In genomic region chr4:122775039-122775438, GRCh38 we compare ENCODE assay signal across 3 cellular contexts.
TF ChIP-seq lines count a peak whose summit lies in the region.

No MANE protein-coding gene starts in this region.

TF ChIP-seq in IMR-90, 13 proteins besides CTCF, POLR2A, EP300 and RAD21:
- TF ChIP-seq FOS (IDR thresholded peaks at IDR 0.05; ENCODE audit: low read depth, low read length) (no peak), USF2 (IDR thresholded peaks at IDR 0.05; ENCODE audit: low read depth, low read length) (no peak), CEBPB (IDR thresholded peaks at IDR 0.05; ENCODE audit: low read depth, low read length) (no peak), MXI1 (IDR thresholded peaks at IDR 0.05; ENCODE audit: borderline replicate concordance, low read depth, low read length) (no peak), MAZ (IDR thresholded peaks at IDR 0.05; ENCODE audit: borderline replicate concordance, low read depth, low read length) (no peak), NFE2L2 (IDR thresholded peaks at IDR 0.05; ENCODE audit: low read depth, low read length) (no peak), BHLHE40 (IDR thresholded peaks at IDR 0.05; ENCODE audit: low read depth, low read length) (no peak)

TF ChIP-seq in K562, 482 proteins besides CTCF, POLR2A, EP300 and RAD21 (continues in another document):
- TF ChIP-seq NR0B1 (IDR thresholded peaks at IDR 0.05; ENCODE audit: partially characterized antibody) (no peak), CREM (IDR thresholded peaks at IDR 0.05; ENCODE audit: low read depth) (0 out of 2 replicates have a peak, but pooled peaks have one; percentile 21), DNMT1 (IDR thresholded peaks at IDR 0.05) (no peak), ETV5 (CRISPR knock-in tag; IDR thresholded peaks at IDR 0.05; ENCODE audit: low read depth) (0 out of 2 replicates have a peak, but pooled peaks have one; percentile 24), CC2D1A (IDR thresholded peaks at IDR 0.05) (0 out of 2 replicates have a peak, but pooled peaks have one; percentile 17), EZH2 (IDR thresholded peaks at IDR 0.05; ENCODE audit: borderline replicate concordance, low read depth, low read length) (no peak), ZNF57 (CRISPR knock-in tag; IDR thresholded peaks at IDR 0.05) (no peak), ZNF280A (IDR thresholded peaks at IDR 0.05; ENCODE audit: low read depth, partially characterized antibody) (no peak), ZNF12 (CRISPR knock-in tag; IDR thresholded peaks at IDR 0.05) (no peak), NEUROD1 (IDR thresholded peaks at IDR 0.05; ENCODE audit: borderline replicate concordance, low read depth, low read length, partially characterized antibody) (no peak), NCOA1 (IDR thresholded peaks at IDR 0.05; ENCODE audit: low read depth) (no peak), NR2C1 (IDR thresholded peaks at IDR 0.05) (no peak), NR2C1 (tag; IDR thresholded peaks at IDR 0.05) (0 out of 2 replicates have a peak, but pooled peaks have one; percentile 18), ZNF347 (CRISPR knock-in tag; IDR thresholded peaks at IDR 0.05; ENCODE audit: low read depth) (no peak), ZNF232 (CRISPR knock-in tag; IDR thresholded peaks at IDR 0.05) (no peak), HIVEP1 (CRISPR knock-in tag; IDR thresholded peaks at IDR 0.05) (no peak), ZNF444 (CRISPR knock-in tag; IDR thresholded peaks at IDR 0.05) (no peak), C11orf30 (IDR thresholded peaks at IDR 0.05; ENCODE audit: low read depth) (peak; percentile 19; the same call in 1 of the 2 replicates), CEBPB (tag; IDR thresholded peaks at IDR 0.05) (no peak), SREBF2 (CRISPR knock-in tag; IDR thresholded peaks at IDR 0.05) (no peak), CLOCK (CRISPR knock-in tag; IDR thresholded peaks at IDR 0.05; ENCODE audit: borderline replicate concordance) (no peak), FUS (optimal IDR thresholded peaks at IDR 0.05; ENCODE audit: low read depth, low read length) (no peak), SMC3 (conservative IDR thresholded peaks at IDR 0.05; ENCODE audit: insufficient read depth, low read depth, low read length) (no peak), CBFA2T2 (conservative IDR thresholded peaks at IDR 0.05) (peak; percentile 68), ETV1 (tag; conservative IDR thresholded peaks at IDR 0.05; ENCODE audit: low read depth) (0 out of 2 replicates have a peak, but pooled peaks have one; percentile 19), KDM1A (IDR thresholded peaks at IDR 0.05) (peak; percentile 20 to 58; a peak in 2 of 4 replicates), FOXM1 (IDR thresholded peaks at IDR 0.05; ENCODE audit: low read depth) (0 out of 2 replicates have a peak, but pooled peaks have one; percentile 24), FOXM1 (CRISPR knock-in tag; IDR thresholded peaks at IDR 0.05; ENCODE audit: low read depth) (no peak), FOSL1 (tag; conservative IDR thresholded peaks at IDR 0.05) (no peak), ZNF395 (CRISPR knock-in tag; IDR thresholded peaks at IDR 0.05) (no peak), NFE2 (IDR thresholded peaks at IDR 0.05; ENCODE audit: low read depth) (peak; percentile 52), ILF3 (IDR thresholded peaks at IDR 0.05; ENCODE audit: borderline replicate concordance) (no peak)

TF ChIP-seq in endothelial cell of umbilical vein, 7 proteins besides CTCF, POLR2A, EP300 and RAD21:
- TF ChIP-seq JUN (IDR thresholded peaks at IDR 0.05; ENCODE audit: borderline replicate concordance, insufficient read depth, insufficient read length, low read depth) (peak; percentile 59), MYC (IDR thresholded peaks at IDR 0.05; ENCODE audit: low read depth, low read length) (no peak), POLR2AphosphoS5 (IDR thresholded peaks at IDR 0.05; ENCODE audit: insufficient read depth, low read depth, low read length) (peak; percentile 35), GATA2 (IDR thresholded peaks at IDR 0.05; ENCODE audit: insufficient read depth, insufficient read length, low read depth, low read length) (peak; percentile 46), EZH2 (IDR thresholded peaks at IDR 0.05; ENCODE audit: borderline replicate concordance, low read depth, low read length, severe bottlenecking) (no peak)
